14 cellular contexts compared by ENCODE assay signal in the genomic region with DNA sequence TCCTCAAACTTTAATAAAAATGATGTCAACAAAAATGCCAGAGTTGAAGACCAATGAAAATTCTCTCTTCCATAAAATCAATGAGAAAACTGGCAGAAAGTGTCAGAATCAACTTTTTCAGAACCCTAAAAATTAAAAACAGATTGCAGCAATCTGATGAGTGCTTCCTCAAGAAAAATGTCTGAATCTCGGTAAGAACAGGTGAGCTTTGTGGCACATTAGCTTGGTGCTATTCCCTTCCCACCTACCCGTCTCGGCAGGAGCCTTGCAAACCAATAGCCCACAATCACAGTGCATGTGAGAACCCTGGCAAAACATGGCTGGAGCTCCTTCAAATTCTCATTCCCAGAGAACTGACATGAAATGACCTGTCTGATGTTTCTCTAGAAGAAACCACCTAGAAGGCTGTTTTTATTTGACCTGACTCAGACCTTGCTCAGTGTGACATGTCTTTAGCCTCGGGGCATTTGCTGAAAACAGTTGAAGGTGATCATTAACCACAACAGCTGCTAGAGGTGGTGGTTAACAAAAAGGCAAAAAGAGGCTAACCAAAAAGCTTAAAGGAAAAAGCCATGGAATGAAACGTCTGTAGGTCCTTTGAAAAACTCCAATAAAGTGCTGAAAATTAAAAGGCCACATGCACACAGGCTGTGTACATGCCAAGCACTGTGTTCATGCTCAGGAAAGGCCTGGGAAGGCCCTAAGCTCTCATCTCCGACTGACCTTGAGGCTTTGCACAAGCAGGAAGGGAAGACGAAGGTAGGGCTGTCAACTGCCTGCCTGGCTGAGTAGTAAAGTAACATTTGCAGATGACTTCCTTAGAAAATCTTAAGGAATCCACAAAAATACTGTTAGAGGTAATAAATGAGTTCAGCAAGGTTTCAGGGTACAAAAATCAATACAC.
A peak's percentile ranks its signal among the peaks of the same experiment; 100 is the strongest.
DNase-seq lines count a peak whose midpoint lies in the region; ATAC-seq and TF ChIP-seq lines count a peak whose summit lies in the region.
"Had no signal": no experiment of that assay in that cellular context is flagged by ENCODE, and none has a peak within 500 bp of the region (broad histone marks: within the 10 kb centered on the region; RNA-seq: fewer than 3 reads in every experiment).

No MANE protein-coding gene starts in this region.

- H3K4me1 ChIP-seq in HEK293 (ENCODE audit: control insufficient read depth, insufficient read depth, low read length) (peaks cover 20% of the 10 kb centered on the region), colonic mucosa (no peaks in the 10 kb centered on the region), parathyroid adenoma (peaks cover 27% of the 10 kb centered on the region), adrenal gland (replicated peaks in 1 of 2) (no peaks in the 10 kb centered on the region)
- H3K4me1 ChIP-seq: thyroid gland had no signal

- H3K4me2 ChIP-seq in parathyroid adenoma (ENCODE audit: low read length): no peak overlapping the region

- 54 to 59% (median 57%) methylated on average over 7 of the region's 7 CpGs for WGBS in adrenal gland, 4 donors

- no peak for TF ChIP-seq POLR2A in adrenal gland (IDR thresholded peaks at IDR 0.05)

- H3K79me2 ChIP-seq in parathyroid adenoma: peaks cover 35% of the 10 kb centered on the region

- peak; percentile 8 for DNase-seq in NCI-H526 treated with DMSO at 0.1 percent for 48 hours (lab: John Stamatoyannopoulos, UW)
- peak; percentile 23 for DNase-seq in colonic mucosa
- DNase-seq in adrenal gland: no peak
- no peak for DNase-seq in HK-2 (ENCODE audit: unreplicated experiment)
- DNase-seq: activated CD4-positive, alpha-beta T cell treated with anti-CD3 and anti-CD28 coated beads for 4 hours; activated naive CD4-positive, alpha-beta T cell treated with anti-CD3 and anti-CD28 coated beads, Interleukin-2, amount 10 ng/mL, durations not matched to agents 7 days and 5 days; GF-D8; heart right ventricle; SHP77 treated with DMSO at 0.1 percent for 48 hours; thyroid gland had no signal

- H3K27me3 ChIP-seq in colonic mucosa: no peaks in the 10 kb centered on the region
- no peaks in the 10 kb centered on the region for H3K27me3 ChIP-seq in parathyroid adenoma (ENCODE audit: control insufficient read depth, insufficient read depth, low read length)
- H3K27me3 ChIP-seq in adrenal gland: no peaks in the 10 kb centered on the region
- H3K27me3 ChIP-seq: thyroid gland had no signal

- H3K9ac ChIP-seq in colonic mucosa (ENCODE audit: low read depth in 2 of 2, low read length in 2 of 2) (no peak overlapping the region), parathyroid adenoma (no peak overlapping the region)

- TF ChIP-seq CTCF in HEK293 (tag by site-specific recombination; IDR thresholded peaks at IDR 0.05): no peak
- TF ChIP-seq CTCF in colonic mucosa (IDR thresholded peaks at IDR 0.05): no peak
- no peak for TF ChIP-seq CTCF in parathyroid adenoma (IDR thresholded peaks at IDR 0.05)
- no peak for TF ChIP-seq CTCF in adrenal gland (IDR thresholded peaks at IDR 0.05)

- H3K9me3 ChIP-seq in HEK293 (ENCODE audit: control insufficient read depth, insufficient read depth, low read depth, low read length): no peaks in the 10 kb centered on the region
- H3K9me3 ChIP-seq in colonic mucosa: no peaks in the 10 kb centered on the region
- no peaks in the 10 kb centered on the region for H3K9me3 ChIP-seq in parathyroid adenoma (ENCODE audit: control insufficient read depth, low read length)
- H3K9me3 ChIP-seq in adrenal gland (replicated peaks in 1 of 3): no peaks in the 10 kb centered on the region
- H3K9me3 ChIP-seq: thyroid gland had no signal

- no peak overlapping the region for H2AFZ ChIP-seq in parathyroid adenoma

- POLR2A ChIA-PET in HEK293 (lab: Yijun Ruan, JAX): no interaction called here

- H3K36me3 ChIP-seq in HEK293 (ENCODE audit: control insufficient read depth in 2 of 2, insufficient read depth in 1 of 2, low read length in 2 of 2) (no peaks in the 10 kb centered on the region), colonic mucosa (no peaks in the 10 kb centered on the region), parathyroid adenoma (ENCODE audit: control insufficient read depth, insufficient read depth, low read length) (no peaks in the 10 kb centered on the region), adrenal gland (replicated peaks in 1 of 2) (no peaks in the 10 kb centered on the region)
- H3K36me3 ChIP-seq: heart right ventricle, thyroid gland had no signal

- CTCF ChIA-PET in HEK293 (lab: Yijun Ruan, JAX): no interaction called here

- no peak overlapping the region for H3K4me3 ChIP-seq in HEK293 (ENCODE audit: low read depth, low read length)
- no peak overlapping the region for H3K4me3 ChIP-seq in colonic mucosa
- H3K4me3 ChIP-seq in parathyroid adenoma (ENCODE audit: low read depth, low read length): no peak overlapping the region
- no peak overlapping the region for H3K4me3 ChIP-seq in adrenal gland
- H3K4me3 ChIP-seq: heart right ventricle, thyroid gland had no signal

- intact Hi-C loops in colonic mucosa (cut with DNase I) (no loop called here), adrenal gland (cut with DNase I) (no loop called here)

- H3K27ac ChIP-seq in HEK293 (ENCODE audit: extremely low read depth, low read depth, low read length): no peak overlapping the region
- no peak overlapping the region for H3K27ac ChIP-seq in colonic mucosa
- H3K27ac ChIP-seq in parathyroid adenoma: peak overlapping the region; percentile 32
- no peak overlapping the region for H3K27ac ChIP-seq in adrenal gland
- H3K27ac ChIP-seq: heart right ventricle, thyroid gland had no signal

- ATAC-seq in GM18861 (IDR thresholded peaks at IDR 0.05; ENCODE audit: unreplicated experiment): no peak
- ATAC-seq: heart right ventricle, left lobe of liver had no signal

TF ChIP-seq in HEK293, 187 proteins besides CTCF, POLR2A, EP300 and RAD21:
- TF ChIP-seq ZNF10 (tag by site-specific recombination; IDR thresholded peaks at IDR 0.05) (peak; percentile 45; the same call in 1 of the 2 replicates), ZNF677 (tag by site-specific recombination; IDR thresholded peaks at IDR 0.05) (peak; percentile 99), SP7 (tag by site-specific recombination; IDR thresholded peaks at IDR 0.05) (peak; percentile 35; the same call in 1 of the 2 replicates), FEZF1 (tag by site-specific recombination; IDR thresholded peaks at IDR 0.05) (peak; percentile 86), ZNF830 (tag by site-specific recombination; IDR thresholded peaks at IDR 0.05; ENCODE audit: low read depth) (no peak), ZNF24 (tag by site-specific recombination; IDR thresholded peaks at IDR 0.05) (no peak)
- TF ChIP-seq, protein P1, sequence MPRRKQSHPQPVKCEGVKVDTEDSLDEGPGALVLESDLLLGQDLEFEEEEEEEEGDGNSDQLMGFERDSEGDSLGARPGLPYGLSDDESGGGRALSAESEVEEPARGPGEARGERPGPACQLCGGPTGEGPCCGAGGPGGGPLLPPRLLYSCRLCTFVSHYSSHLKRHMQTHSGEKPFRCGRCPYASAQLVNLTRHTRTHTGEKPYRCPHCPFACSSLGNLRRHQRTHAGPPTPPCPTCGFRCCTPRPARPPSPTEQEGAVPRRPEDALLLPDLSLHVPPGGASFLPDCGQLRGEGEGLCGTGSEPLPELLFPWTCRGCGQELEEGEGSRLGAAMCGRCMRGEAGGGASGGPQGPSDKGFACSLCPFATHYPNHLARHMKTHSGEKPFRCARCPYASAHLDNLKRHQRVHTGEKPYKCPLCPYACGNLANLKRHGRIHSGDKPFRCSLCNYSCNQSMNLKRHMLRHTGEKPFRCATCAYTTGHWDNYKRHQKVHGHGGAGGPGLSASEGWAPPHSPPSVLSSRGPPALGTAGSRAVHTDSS (tag by site-specific recombination; IDR thresholded peaks at IDR 0.05): no peak

Comparison
In these comparisons a context has a peak if more than half of its experiments do, and no peak if none do; other contexts are left out.
1. DNase-seq: peak in NCI-H526 treated with DMSO at 0.1 percent for 48 hours (single experiment) and colonic mucosa (single experiment); none in adrenal gland (0 of 7) and HK-2 (single experiment).